1 cellular context compared by ENCODE assay signal in the genomic region with DNA sequence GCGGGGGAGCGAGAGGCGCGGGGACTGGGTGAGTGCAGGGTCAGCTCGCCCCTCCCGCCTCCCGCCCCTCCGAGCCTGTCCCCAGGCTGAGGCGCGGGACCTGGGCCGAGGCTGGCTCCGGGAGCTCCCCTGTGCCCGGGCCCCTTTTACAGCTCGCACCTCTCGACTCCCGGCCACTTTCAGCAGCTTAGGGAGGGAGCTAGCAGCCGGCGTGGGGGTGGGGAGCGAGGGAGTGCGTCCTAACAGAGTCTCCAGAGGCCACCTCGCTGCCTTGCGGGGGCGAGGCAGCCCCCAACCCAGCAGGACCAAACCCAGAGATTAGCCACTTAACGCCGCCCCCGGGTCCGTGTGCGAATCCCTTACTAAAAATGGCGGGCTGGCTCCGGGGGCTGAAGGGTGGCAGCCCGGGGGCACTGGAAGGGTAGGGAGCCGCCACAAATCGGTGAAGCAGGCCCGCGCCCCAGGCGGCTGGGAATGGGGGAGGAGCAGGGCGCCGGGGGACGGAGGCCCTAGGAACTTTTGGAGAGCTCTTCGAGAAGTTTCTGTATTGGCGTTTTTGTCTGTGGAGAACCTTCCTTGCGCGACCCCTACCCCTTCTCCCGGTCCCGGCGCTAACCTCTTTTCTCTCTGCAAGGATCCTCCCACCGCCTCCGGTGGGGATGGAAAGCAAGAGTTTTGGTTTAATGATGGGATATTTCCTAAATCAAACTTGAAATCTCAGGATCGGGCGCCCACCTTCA.
TF ChIP-seq lines count a peak whose summit lies in the region.

No MANE protein-coding gene starts in this region.

TF ChIP-seq in HepG2, 621 proteins besides CTCF, POLR2A, EP300 and RAD21 (continued from another document and continues in another):
- TF ChIP-seq TBX3 (IDR thresholded peaks at IDR 0.05; ENCODE audit: borderline replicate concordance) (no peak), XRCC5 (optimal IDR thresholded peaks at IDR 0.05; ENCODE audit: low read length) (no peak), GATAD1 (CRISPR knock-in tag; IDR thresholded peaks at IDR 0.05) (no peak), CHD4 (IDR thresholded peaks at IDR 0.05; ENCODE audit: borderline replicate concordance, low read length) (0 out of 2 replicates have a peak, but pooled peaks have one; percentile 19), IKZF1 (IDR thresholded peaks at IDR 0.05) (no peak), STAT5B (CRISPR knock-in tag; IDR thresholded peaks at IDR 0.05) (no peak), SOX6 (IDR thresholded peaks at IDR 0.05) (no peak), SOX6 (CRISPR knock-in tag; IDR thresholded peaks at IDR 0.05) (no peak), ARHGAP35 (CRISPR knock-in tag; IDR thresholded peaks at IDR 0.05; ENCODE audit: borderline replicate concordance) (no peak), NBN (conservative IDR thresholded peaks at IDR 0.05) (no peak), SMAD9 (CRISPR knock-in tag; IDR thresholded peaks at IDR 0.05) (no peak), SAP130 (CRISPR knock-in tag; IDR thresholded peaks at IDR 0.05; ENCODE audit: low read depth) (no peak), TP53 (CRISPR knock-in tag; conservative IDR thresholded peaks at IDR 0.05) (no peak), ZNF841 (CRISPR knock-in tag; IDR thresholded peaks at IDR 0.05; ENCODE audit: borderline replicate concordance) (no peak), MXD4 (CRISPR knock-in tag; IDR thresholded peaks at IDR 0.05) (no peak), ZNF274 (CRISPR knock-in tag; IDR thresholded peaks at IDR 0.05) (no peak), POGZ (CRISPR knock-in tag; IDR thresholded peaks at IDR 0.05) (0 out of 2 replicates have a peak, but pooled peaks have one; percentile 4), ZC3H4 (CRISPR knock-in tag; IDR thresholded peaks at IDR 0.05; ENCODE audit: borderline replicate concordance) (no peak), ZNF12 (CRISPR knock-in tag; IDR thresholded peaks at IDR 0.05) (no peak), ZNF83 (CRISPR knock-in tag; IDR thresholded peaks at IDR 0.05; ENCODE audit: borderline replicate concordance) (no peak), NFIB (CRISPR knock-in tag; IDR thresholded peaks at IDR 0.05; ENCODE audit: borderline replicate concordance) (no peak), CHD2 (IDR thresholded peaks at IDR 0.05; ENCODE audit: low read depth, low read length) (0 out of 2 replicates have a peak, but pooled peaks have one; percentile 22), SIX4 (CRISPR knock-in tag; IDR thresholded peaks at IDR 0.05) (no peak), AKAP8 (CRISPR knock-in tag; IDR thresholded peaks at IDR 0.05) (no peak), SALL1 (CRISPR knock-in tag; IDR thresholded peaks at IDR 0.05) (peak; percentile 3; the same call in 1 of the 2 replicates)
- TF ChIP-seq, protein P1, sequence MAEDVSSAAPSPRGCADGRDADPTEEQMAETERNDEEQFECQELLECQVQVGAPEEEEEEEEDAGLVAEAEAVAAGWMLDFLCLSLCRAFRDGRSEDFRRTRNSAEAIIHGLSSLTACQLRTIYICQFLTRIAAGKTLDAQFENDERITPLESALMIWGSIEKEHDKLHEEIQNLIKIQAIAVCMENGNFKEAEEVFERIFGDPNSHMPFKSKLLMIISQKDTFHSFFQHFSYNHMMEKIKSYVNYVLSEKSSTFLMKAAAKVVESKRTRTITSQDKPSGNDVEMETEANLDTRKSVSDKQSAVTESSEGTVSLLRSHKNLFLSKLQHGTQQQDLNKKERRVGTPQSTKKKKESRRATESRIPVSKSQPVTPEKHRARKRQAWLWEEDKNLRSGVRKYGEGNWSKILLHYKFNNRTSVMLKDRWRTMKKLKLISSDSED (CRISPR knock-in tag; IDR thresholded peaks at IDR 0.05), result no peak
- TF ChIP-seq, protein P2, sequence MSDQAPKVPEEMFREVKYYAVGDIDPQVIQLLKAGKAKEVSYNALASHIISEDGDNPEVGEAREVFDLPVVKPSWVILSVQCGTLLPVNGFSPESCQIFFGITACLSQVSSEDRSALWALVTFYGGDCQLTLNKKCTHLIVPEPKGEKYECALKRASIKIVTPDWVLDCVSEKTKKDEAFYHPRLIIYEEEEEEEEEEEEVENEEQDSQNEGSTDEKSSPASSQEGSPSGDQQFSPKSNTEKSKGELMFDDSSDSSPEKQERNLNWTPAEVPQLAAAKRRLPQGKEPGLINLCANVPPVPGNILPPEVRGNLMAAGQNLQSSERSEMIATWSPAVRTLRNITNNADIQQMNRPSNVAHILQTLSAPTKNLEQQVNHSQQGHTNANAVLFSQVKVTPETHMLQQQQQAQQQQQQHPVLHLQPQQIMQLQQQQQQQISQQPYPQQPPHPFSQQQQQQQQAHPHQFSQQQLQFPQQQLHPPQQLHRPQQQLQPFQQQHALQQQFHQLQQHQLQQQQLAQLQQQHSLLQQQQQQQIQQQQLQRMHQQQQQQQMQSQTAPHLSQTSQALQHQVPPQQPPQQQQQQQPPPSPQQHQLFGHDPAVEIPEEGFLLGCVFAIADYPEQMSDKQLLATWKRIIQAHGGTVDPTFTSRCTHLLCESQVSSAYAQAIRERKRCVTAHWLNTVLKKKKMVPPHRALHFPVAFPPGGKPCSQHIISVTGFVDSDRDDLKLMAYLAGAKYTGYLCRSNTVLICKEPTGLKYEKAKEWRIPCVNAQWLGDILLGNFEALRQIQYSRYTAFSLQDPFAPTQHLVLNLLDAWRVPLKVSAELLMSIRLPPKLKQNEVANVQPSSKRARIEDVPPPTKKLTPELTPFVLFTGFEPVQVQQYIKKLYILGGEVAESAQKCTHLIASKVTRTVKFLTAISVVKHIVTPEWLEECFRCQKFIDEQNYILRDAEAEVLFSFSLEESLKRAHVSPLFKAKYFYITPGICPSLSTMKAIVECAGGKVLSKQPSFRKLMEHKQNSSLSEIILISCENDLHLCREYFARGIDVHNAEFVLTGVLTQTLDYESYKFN (CRISPR knock-in tag; conservative IDR thresholded peaks at IDR 0.05), result no peak
- TF ChIP-seq, protein P3, sequence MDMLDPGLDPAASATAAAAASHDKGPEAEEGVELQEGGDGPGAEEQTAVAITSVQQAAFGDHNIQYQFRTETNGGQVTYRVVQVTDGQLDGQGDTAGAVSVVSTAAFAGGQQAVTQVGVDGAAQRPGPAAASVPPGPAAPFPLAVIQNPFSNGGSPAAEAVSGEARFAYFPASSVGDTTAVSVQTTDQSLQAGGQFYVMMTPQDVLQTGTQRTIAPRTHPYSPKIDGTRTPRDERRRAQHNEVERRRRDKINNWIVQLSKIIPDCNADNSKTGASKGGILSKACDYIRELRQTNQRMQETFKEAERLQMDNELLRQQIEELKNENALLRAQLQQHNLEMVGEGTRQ (IDR thresholded peaks at IDR 0.05; ENCODE audit: low read depth, low read length), result no peak
- TF ChIP-seq, protein P3 (CRISPR knock-in tag; IDR thresholded peaks at IDR 0.05; ENCODE audit: borderline replicate concordance), result no peak
- TF ChIP-seq, protein P4, sequence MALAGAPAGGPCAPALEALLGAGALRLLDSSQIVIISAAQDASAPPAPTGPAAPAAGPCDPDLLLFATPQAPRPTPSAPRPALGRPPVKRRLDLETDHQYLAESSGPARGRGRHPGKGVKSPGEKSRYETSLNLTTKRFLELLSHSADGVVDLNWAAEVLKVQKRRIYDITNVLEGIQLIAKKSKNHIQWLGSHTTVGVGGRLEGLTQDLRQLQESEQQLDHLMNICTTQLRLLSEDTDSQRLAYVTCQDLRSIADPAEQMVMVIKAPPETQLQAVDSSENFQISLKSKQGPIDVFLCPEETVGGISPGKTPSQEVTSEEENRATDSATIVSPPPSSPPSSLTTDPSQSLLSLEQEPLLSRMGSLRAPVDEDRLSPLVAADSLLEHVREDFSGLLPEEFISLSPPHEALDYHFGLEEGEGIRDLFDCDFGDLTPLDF (CRISPR knock-in tag; IDR thresholded peaks at IDR 0.05), result 0 out of 2 replicates have a peak, but pooled peaks have one; percentile 2
- TF ChIP-seq, protein P5, sequence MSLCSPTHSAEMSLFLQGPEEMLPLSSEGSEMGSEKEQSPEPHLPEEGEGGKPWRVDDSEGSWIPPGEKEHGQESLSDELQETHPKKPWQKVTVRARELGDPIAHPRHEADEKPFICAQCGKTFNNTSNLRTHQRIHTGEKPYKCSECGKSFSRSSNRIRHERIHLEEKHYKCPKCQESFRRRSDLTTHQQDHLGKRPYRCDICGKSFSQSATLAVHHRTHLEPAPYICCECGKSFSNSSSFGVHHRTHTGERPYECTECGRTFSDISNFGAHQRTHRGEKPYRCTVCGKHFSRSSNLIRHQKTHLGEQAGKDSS (CRISPR knock-in tag; IDR thresholded peaks at IDR 0.05; ENCODE audit: borderline replicate concordance, low read depth), result no peak
- TF ChIP-seq, protein P6, sequence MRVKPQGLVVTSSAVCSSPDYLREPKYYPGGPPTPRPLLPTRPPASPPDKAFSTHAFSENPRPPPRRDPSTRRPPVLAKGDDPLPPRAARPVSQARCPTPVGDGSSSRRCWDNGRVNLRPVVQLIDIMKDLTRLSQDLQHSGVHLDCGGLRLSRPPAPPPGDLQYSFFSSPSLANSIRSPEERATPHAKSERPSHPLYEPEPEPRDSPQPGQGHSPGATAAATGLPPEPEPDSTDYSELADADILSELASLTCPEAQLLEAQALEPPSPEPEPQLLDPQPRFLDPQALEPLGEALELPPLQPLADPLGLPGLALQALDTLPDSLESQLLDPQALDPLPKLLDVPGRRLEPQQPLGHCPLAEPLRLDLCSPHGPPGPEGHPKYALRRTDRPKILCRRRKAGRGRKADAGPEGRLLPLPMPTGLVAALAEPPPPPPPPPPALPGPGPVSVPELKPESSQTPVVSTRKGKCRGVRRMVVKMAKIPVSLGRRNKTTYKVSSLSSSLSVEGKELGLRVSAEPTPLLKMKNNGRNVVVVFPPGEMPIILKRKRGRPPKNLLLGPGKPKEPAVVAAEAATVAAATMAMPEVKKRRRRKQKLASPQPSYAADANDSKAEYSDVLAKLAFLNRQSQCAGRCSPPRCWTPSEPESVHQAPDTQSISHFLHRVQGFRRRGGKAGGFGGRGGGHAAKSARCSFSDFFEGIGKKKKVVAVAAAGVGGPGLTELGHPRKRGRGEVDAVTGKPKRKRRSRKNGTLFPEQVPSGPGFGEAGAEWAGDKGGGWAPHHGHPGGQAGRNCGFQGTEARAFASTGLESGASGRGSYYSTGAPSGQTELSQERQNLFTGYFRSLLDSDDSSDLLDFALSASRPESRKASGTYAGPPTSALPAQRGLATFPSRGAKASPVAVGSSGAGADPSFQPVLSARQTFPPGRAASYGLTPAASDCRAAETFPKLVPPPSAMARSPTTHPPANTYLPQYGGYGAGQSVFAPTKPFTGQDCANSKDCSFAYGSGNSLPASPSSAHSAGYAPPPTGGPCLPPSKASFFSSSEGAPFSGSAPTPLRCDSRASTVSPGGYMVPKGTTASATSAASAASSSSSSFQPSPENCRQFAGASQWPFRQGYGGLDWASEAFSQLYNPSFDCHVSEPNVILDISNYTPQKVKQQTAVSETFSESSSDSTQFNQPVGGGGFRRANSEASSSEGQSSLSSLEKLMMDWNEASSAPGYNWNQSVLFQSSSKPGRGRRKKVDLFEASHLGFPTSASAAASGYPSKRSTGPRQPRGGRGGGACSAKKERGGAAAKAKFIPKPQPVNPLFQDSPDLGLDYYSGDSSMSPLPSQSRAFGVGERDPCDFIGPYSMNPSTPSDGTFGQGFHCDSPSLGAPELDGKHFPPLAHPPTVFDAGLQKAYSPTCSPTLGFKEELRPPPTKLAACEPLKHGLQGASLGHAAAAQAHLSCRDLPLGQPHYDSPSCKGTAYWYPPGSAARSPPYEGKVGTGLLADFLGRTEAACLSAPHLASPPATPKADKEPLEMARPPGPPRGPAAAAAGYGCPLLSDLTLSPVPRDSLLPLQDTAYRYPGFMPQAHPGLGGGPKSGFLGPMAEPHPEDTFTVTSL (CRISPR knock-in tag; IDR thresholded peaks at IDR 0.05; ENCODE audit: borderline replicate concordance), result no peak
- TF ChIP-seq, protein P7, sequence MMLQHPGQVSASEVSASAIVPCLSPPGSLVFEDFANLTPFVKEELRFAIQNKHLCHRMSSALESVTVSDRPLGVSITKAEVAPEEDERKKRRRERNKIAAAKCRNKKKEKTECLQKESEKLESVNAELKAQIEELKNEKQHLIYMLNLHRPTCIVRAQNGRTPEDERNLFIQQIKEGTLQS (CRISPR knock-in tag; IDR thresholded peaks at IDR 0.05), result no peak
- TF ChIP-seq, protein P8, sequence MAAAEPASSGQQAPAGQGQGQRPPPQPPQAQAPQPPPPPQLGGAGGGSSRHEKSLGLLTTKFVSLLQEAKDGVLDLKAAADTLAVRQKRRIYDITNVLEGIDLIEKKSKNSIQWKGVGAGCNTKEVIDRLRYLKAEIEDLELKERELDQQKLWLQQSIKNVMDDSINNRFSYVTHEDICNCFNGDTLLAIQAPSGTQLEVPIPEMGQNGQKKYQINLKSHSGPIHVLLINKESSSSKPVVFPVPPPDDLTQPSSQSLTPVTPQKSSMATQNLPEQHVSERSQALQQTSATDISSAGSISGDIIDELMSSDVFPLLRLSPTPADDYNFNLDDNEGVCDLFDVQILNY (CRISPR knock-in tag; conservative IDR thresholded peaks at IDR 0.05), result no peak
- TF ChIP-seq, protein P9, sequence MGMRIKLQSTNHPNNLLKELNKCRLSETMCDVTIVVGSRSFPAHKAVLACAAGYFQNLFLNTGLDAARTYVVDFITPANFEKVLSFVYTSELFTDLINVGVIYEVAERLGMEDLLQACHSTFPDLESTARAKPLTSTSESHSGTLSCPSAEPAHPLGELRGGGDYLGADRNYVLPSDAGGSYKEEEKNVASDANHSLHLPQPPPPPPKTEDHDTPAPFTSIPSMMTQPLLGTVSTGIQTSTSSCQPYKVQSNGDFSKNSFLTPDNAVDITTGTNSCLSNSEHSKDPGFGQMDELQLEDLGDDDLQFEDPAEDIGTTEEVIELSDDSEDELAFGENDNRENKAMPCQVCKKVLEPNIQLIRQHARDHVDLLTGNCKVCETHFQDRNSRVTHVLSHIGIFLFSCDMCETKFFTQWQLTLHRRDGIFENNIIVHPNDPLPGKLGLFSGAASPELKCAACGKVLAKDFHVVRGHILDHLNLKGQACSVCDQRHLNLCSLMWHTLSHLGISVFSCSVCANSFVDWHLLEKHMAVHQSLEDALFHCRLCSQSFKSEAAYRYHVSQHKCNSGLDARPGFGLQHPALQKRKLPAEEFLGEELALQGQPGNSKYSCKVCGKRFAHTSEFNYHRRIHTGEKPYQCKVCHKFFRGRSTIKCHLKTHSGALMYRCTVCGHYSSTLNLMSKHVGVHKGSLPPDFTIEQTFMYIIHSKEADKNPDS (CRISPR knock-in tag; IDR thresholded peaks at IDR 0.05), result no peak
- TF ChIP-seq, protein P10, sequence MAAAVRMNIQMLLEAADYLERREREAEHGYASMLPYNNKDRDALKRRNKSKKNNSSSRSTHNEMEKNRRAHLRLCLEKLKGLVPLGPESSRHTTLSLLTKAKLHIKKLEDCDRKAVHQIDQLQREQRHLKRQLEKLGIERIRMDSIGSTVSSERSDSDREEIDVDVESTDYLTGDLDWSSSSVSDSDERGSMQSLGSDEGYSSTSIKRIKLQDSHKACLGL (CRISPR knock-in tag; IDR thresholded peaks at IDR 0.05), result 0 out of 2 replicates have a peak, but pooled peaks have one; percentile 27
- TF ChIP-seq, protein P11, sequence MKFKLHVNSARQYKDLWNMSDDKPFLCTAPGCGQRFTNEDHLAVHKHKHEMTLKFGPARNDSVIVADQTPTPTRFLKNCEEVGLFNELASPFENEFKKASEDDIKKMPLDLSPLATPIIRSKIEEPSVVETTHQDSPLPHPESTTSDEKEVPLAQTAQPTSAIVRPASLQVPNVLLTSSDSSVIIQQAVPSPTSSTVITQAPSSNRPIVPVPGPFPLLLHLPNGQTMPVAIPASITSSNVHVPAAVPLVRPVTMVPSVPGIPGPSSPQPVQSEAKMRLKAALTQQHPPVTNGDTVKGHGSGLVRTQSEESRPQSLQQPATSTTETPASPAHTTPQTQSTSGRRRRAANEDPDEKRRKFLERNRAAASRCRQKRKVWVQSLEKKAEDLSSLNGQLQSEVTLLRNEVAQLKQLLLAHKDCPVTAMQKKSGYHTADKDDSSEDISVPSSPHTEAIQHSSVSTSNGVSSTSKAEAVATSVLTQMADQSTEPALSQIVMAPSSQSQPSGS (CRISPR knock-in tag; IDR thresholded peaks at IDR 0.05), result no peak
